ENCODE assay signal across 25 cellular contexts in the genomic region with DNA sequence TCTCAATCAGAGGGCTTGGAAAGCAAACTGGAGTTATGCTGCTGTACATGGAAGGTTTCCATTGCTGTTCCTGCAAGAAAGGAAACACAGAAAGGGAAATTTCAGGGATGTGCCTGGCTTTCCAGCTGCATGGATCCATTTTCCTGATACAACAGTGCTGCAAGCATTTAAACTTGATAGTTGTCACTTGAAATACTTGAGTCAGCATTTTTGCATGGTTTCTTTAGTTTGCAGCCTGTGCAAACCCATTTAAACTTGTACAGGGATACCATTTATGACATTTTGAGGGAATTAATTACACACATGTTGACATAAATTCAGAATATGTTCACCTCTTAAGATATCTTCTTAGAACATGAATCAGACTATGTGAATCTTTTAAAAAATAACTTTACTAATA.
DNase-seq lines count a peak whose midpoint lies in the region; ATAC-seq, FAIRE-seq and TF ChIP-seq lines count a peak whose summit lies in the region.
"Had no signal": no experiment of that assay in that cellular context is flagged by ENCODE, and none has a peak within 500 bp of the region (broad histone marks: within the 10 kb centered on the region; RNA-seq: fewer than 3 reads in every experiment).

No MANE protein-coding gene starts in this region.

- H3K4me3 ChIP-seq in HepG2 (replicated peaks in 1 of 3; ENCODE audit: insufficient read depth in 1 of 3, low read depth in 2 of 3, low read length in 3 of 3), result no peak overlapping the region
- no peak overlapping the region for H3K4me3 ChIP-seq in right lobe of liver
- H3K4me3 ChIP-seq in K562, result no peak overlapping the region
- H3K4me3 ChIP-seq: BLaER1, GM12878 had no signal

- H3K9ac ChIP-seq in HepG2 (ENCODE audit: insufficient read depth, low read depth, low read length) (no peak overlapping the region), K562 (ENCODE audit: insufficient read depth in 1 of 2, low read depth in 2 of 2, low read length in 2 of 2) (no peak overlapping the region)
- H3K9ac ChIP-seq: BLaER1 had no signal

- H3K9me3 ChIP-seq in HepG2 (ENCODE audit: low read length) (no peaks in the 10 kb centered on the region), right lobe of liver (no peaks in the 10 kb centered on the region), K562 (replicated peaks; ENCODE audit: control insufficient read depth, insufficient read depth, low read depth, low read length) (no peaks in the 10 kb centered on the region)
- H3K9me3 ChIP-seq: BE2C had no signal

- no peaks in the 10 kb centered on the region for H4K20me1 ChIP-seq in HepG2 (ENCODE audit: insufficient read depth, low read length)
- no peaks in the 10 kb centered on the region for H4K20me1 ChIP-seq in K562 (replicated peaks; ENCODE audit: control insufficient read depth, insufficient read depth, low read length)
- H4K20me1 ChIP-seq: BLaER1 had no signal

- H3K36me3 ChIP-seq in HepG2 (replicated peaks in 1 of 2; ENCODE audit: control insufficient read depth in 1 of 2, insufficient read depth in 2 of 2, low read length in 2 of 2) (no peaks in the 10 kb centered on the region), right lobe of liver (no peaks in the 10 kb centered on the region), K562 (ENCODE audit: control insufficient read depth, insufficient read depth, low read length) (no peaks in the 10 kb centered on the region)
- H3K36me3 ChIP-seq: BE2C, BLaER1 had no signal

- POLR2A ChIA-PET in HepG2 (lab: Yijun Ruan, JAX), result no interaction called here
- POLR2A ChIA-PET in K562 (lab: Yijun Ruan, JAX), result no interaction called here

- no peaks in the 10 kb centered on the region for H3K27me3 Mint-ChIP-seq in activated T-helper 2 cell treated with anti-CD3 and anti-CD28 coated beads, Interferon-gamma antibody, Interleukin-2, Interleukin-4, amounts not matched to agents 10 μg/mL and 5 μg/mL and 100 μg/mL, durations not matched to agents 14 hours and 24 hours and 36 hours (ENCODE audit: low read depth)
- H3K27me3 Mint-ChIP-seq: CD4-positive, CD25-positive, alpha-beta regulatory T cell had no signal

- in situ Hi-C loops in HepG2 (cut with HindIII; ENCODE audit: extremely low pct_ligation_motif_present, low pct_unique_long_range_greater_than_20kb) (no loop called here), K562 (cut with MboI) (no loop called here)

- no peaks in the 10 kb centered on the region for H3K9me1 ChIP-seq in K562 (ENCODE audit: control insufficient read depth, insufficient read depth, low read length)

- no peak for DNase-seq in HepG2 (ENCODE audit: low spot score)
- no peak for DNase-seq in right lobe of liver
- no peak for DNase-seq in K562 (ENCODE audit: extremely low read depth in 1 of 4, low spot score in 3 of 4)
- no peak for DNase-seq in activated T-helper 2 cell treated with anti-CD3 and anti-CD28 coated beads, Interferon-gamma antibody, Interleukin-2, Interleukin-4, amounts not matched to agents 10 μg/mL and 5 μg/mL and 100 μg/mL, durations not matched to agents 14 hours and 24 hours and 36 hours (ENCODE audit: low spot score)
- no peak for DNase-seq in NCI-H510A (lab: John Stamatoyannopoulos, UW)
- DNase-seq: ACHN; BE2C; C1 segment of cervical spinal cord; CD4-positive, alpha-beta memory T cell; CD4-positive, CD25-positive, alpha-beta regulatory T cell; CD8-positive, alpha-beta memory T cell; COR-L47; DMS 273 treated with DMSO at 0.1 percent for 48 hours; DMS153; DMS53; DMS79; DND-41; EL; GDM1 had no signal

- no peak for TF ChIP-seq EP300 in HepG2 (IDR thresholded peaks at IDR 0.05; ENCODE audit: low read depth in 2 of 2, low read length in 2 of 2)
- TF ChIP-seq EP300 in HepG2 (CRISPR knock-in tag; IDR thresholded peaks at IDR 0.05; ENCODE audit: borderline replicate concordance), result no peak
- TF ChIP-seq EP300 in K562 (IDR thresholded peaks at IDR 0.05; ENCODE audit: low read length), result no peak

- no peak overlapping the region for H3K27ac Mint-ChIP-seq in activated T-helper 2 cell treated with anti-CD3 and anti-CD28 coated beads, Interferon-gamma antibody, Interleukin-2, Interleukin-4, amounts not matched to agents 10 μg/mL and 5 μg/mL and 100 μg/mL, durations not matched to agents 14 hours and 24 hours and 36 hours
- H3K27ac Mint-ChIP-seq: CD4-positive, alpha-beta memory T cell; CD4-positive, CD25-positive, alpha-beta regulatory T cell; CD8-positive, alpha-beta memory T cell had no signal

- no peak overlapping the region for H3K4me3 Mint-ChIP-seq in activated T-helper 2 cell treated with anti-CD3 and anti-CD28 coated beads, Interferon-gamma antibody, Interleukin-2, Interleukin-4, amounts not matched to agents 10 μg/mL and 5 μg/mL and 100 μg/mL, durations not matched to agents 14 hours and 24 hours and 36 hours (ENCODE audit: low read depth)
- H3K4me3 Mint-ChIP-seq: CD14-positive monocyte; CD4-positive, alpha-beta memory T cell; CD4-positive, CD25-positive, alpha-beta regulatory T cell; CD8-positive, alpha-beta memory T cell had no signal

- CTCF ChIA-PET in HepG2 (lab: Yijun Ruan, JAX; ENCODE audit: low intra/inter-chr PET ratio, low total read pairs) (no interaction called here), K562 (lab: Yijun Ruan, JAX; ENCODE audit: low intra/inter-chr PET ratio) (no interaction called here)

- H3K4me2 ChIP-seq in HepG2 (ENCODE audit: low read depth, low read length) (no peak overlapping the region), K562 (ENCODE audit: insufficient read depth, low read length) (no peak overlapping the region)
- H3K4me2 ChIP-seq: BLaER1 had no signal

- intact Hi-C loops in HepG2 (cut with micrococcal nuclease; ENCODE audit: unreplicated experiment) (loop anchor here (1.0 kb wide), 1 partner anchor 36 kb away; no protein-coding TSS in a partner anchor), right lobe of liver (cut with DNase I) (no loop called here), K562 (cut with micrococcal nuclease) (no loop called here)
- intact Hi-C loops in activated T-helper 2 cell treated with anti-CD3 and anti-CD28 coated beads, Interferon-gamma antibody, Interleukin-2, Interleukin-4, amounts not matched to agents 10 μg/mL and 5 μg/mL and 100 μg/mL, durations not matched to agents 14 hours and 24 hours and 36 hours (cut with micrococcal nuclease), result no loop called here

- H3K9me3 Mint-ChIP-seq in activated T-helper 2 cell treated with anti-CD3 and anti-CD28 coated beads, Interferon-gamma antibody, Interleukin-2, Interleukin-4, amounts not matched to agents 10 μg/mL and 5 μg/mL and 100 μg/mL, durations not matched to agents 14 hours and 24 hours and 36 hours, result no peaks in the 10 kb centered on the region

- H3K27me3 ChIP-seq in HepG2 (ENCODE audit: control insufficient read depth in 1 of 2, insufficient read depth in 2 of 2, low read length in 2 of 2), result no peaks in the 10 kb centered on the region; a peak in 1 of 5 replicates
- H3K27me3 ChIP-seq in right lobe of liver, result no peaks in the 10 kb centered on the region
- peaks cover 0 to 10% of the 10 kb centered on the region in 2 experiments; a peak in 1 of 5 replicates for H3K27me3 ChIP-seq in K562 (ENCODE audit: control insufficient read depth in 2 of 2, insufficient read depth in 2 of 2, low read length in 2 of 2)
- H3K27me3 ChIP-seq: BE2C, BLaER1 had no signal

- H3K4me1 ChIP-seq in HepG2 (ENCODE audit: insufficient read depth, low read length) (peaks cover 8% of the 10 kb centered on the region; the same call in 1 of the 2 replicates), right lobe of liver (peaks cover 0 to 27% (median 5%) of the 10 kb centered on the region in 4 donors), K562 (replicated peaks in 1 of 2; ENCODE audit: control insufficient read depth in 2 of 2, insufficient read depth in 2 of 2, low read length in 2 of 2) (no peaks in the 10 kb centered on the region)
- H3K4me1 ChIP-seq: BE2C had no signal

- ATAC-seq in HepG2 (no peak), right lobe of liver (no peak), K562 (no peak)
- ATAC-seq: GM12878 had no signal

- H3K27ac ChIP-seq in HepG2 (ENCODE audit: extremely low read length, insufficient read depth, low read length) (no peak overlapping the region), right lobe of liver (no peak overlapping the region), K562 (ENCODE audit: extremely low read depth, low read depth, low read length) (no peak overlapping the region)
- H3K27ac ChIP-seq: 22Rv1, BLaER1 had no signal

- no peak for TF ChIP-seq CTCF in HepG2 (CRISPR knock-in tag; IDR thresholded peaks at IDR 0.05)
- no peak for TF ChIP-seq CTCF in right lobe of liver (IDR thresholded peaks at IDR 0.05)
- no peak for TF ChIP-seq CTCF in K562 (IDR thresholded peaks at IDR 0.05 in 2 of 3, conservative IDR thresholded peaks at IDR 0.05 in 1 of 3; ENCODE audit: insufficient read depth in 2 of 3, low read depth in 1 of 3, low read length in 3 of 3)

- peaks cover 3% of the 10 kb centered on the region for H3K4me1 Mint-ChIP-seq in activated T-helper 2 cell treated with anti-CD3 and anti-CD28 coated beads, Interferon-gamma antibody, Interleukin-2, Interleukin-4, amounts not matched to agents 10 μg/mL and 5 μg/mL and 100 μg/mL, durations not matched to agents 14 hours and 24 hours and 36 hours (ENCODE audit: low read depth)
- H3K4me1 Mint-ChIP-seq: CD8-positive, alpha-beta memory T cell had no signal

- H3K79me2 ChIP-seq in HepG2 (ENCODE audit: insufficient read depth, low read length) (no peaks in the 10 kb centered on the region), K562 (ENCODE audit: control insufficient read depth, insufficient read depth, low read length) (no peaks in the 10 kb centered on the region)

- FAIRE-seq in HepG2 (lab: Jason Lieb, UNC), result no peak
- no peak for FAIRE-seq in K562 (lab: Jason Lieb, UNC)
- FAIRE-seq: GM12878, GM12892, GM18507 had no signal

- BruUV-seq in HepG2 (replicated peaks; lab: Mats Ljungman, UMichigan) (no TSS peak), K562 (replicated peaks; lab: Mats Ljungman, UMichigan) (no TSS peak)

- H3K36me3 Mint-ChIP-seq in activated T-helper 2 cell treated with anti-CD3 and anti-CD28 coated beads, Interferon-gamma antibody, Interleukin-2, Interleukin-4, amounts not matched to agents 10 μg/mL and 5 μg/mL and 100 μg/mL, durations not matched to agents 14 hours and 24 hours and 36 hours (ENCODE audit: low read depth), result no peaks in the 10 kb centered on the region
- H3K36me3 Mint-ChIP-seq: CD14-positive monocyte; CD4-positive, alpha-beta memory T cell; CD4-positive, CD25-positive, alpha-beta regulatory T cell had no signal

- TF ChIP-seq RAD21 in HepG2 (CRISPR knock-in tag; IDR thresholded peaks at IDR 0.05) (no peak), K562 (CRISPR knock-in tag; conservative IDR thresholded peaks at IDR 0.05 in 1 of 2, IDR thresholded peaks at IDR 0.05 in 1 of 2) (no peak)

- TF ChIP-seq POLR2A in HepG2 (IDR thresholded peaks at IDR 0.05; ENCODE audit: insufficient read depth in 1 of 2, low read depth in 2 of 2, low read length in 2 of 2) (no peak), right lobe of liver (IDR thresholded peaks at IDR 0.05) (no peak), K562 (conservative IDR thresholded peaks at IDR 0.05) (no peak)

- H2AFZ ChIP-seq in HepG2 (ENCODE audit: low read length) (no peak overlapping the region), K562 (ENCODE audit: low read depth, low read length) (no peak overlapping the region)

TF ChIP-seq in HepG2, 621 proteins besides CTCF, POLR2A, EP300 and RAD21 (continues in another document):
- TF ChIP-seq MAFK (conservative IDR thresholded peaks at IDR 0.05 in 1 of 2, IDR thresholded peaks at IDR 0.05 in 1 of 2; ENCODE audit: low read length in 2 of 2), result peak; percentile 95 to 97

TF ChIP-seq in K562, 482 proteins besides CTCF, POLR2A, EP300 and RAD21 (continues in another document):
- TF ChIP-seq TAF15 (IDR thresholded peaks at IDR 0.05; ENCODE audit: low read depth, low read length), result no peak
